Comparison of ENCODE assay signal across 9 cellular contexts in genomic region chrX:115226929-115227328, GRCh38. TPM values are rescaled to one million over a fixed set of nuclear protein-coding genes. Genes with fewer than 3 reads are reported as not detected.
A peak's percentile ranks its signal among the peaks of the same experiment; 100 is the strongest.
DNase-seq lines count a peak whose midpoint lies in the region; ATAC-seq and TF ChIP-seq lines count a peak whose summit lies in the region.
"Had no signal": no experiment of that assay in that cellular context is flagged by ENCODE, and none has a peak within 500 bp of the region (broad histone marks: within the 10 kb centered on the region; RNA-seq: fewer than 3 reads in every experiment).

No MANE protein-coding gene starts in this region.

- DNase-seq in NCI-H1436 (lab: John Stamatoyannopoulos, UW) (peak; percentile 5), NCI-H1436 treated with DMSO at 0.1 percent for 48 hours (lab: John Stamatoyannopoulos, UW) (no peak), NCI-H1930 (lab: John Stamatoyannopoulos, UW) (peak; percentile 25 to 46), choroid plexus epithelial cell (ENCODE audit: low read depth) (peak; percentile 54), renal cortical epithelial cell (ENCODE audit: low read depth) (peak; percentile 29), UCSD-AML1 (lab: John Stamatoyannopoulos, UW; ENCODE audit: unreplicated experiment) (no peak)

- H3K4me3 ChIP-seq in choroid plexus epithelial cell (ENCODE audit: low read depth, low read length) = no peak overlapping the region

- peak; percentile 69 for TF ChIP-seq CTCF in choroid plexus epithelial cell (conservative IDR thresholded peaks at IDR 0.05; ENCODE audit: low read depth, low read length)

- ATAC-seq in GM21423 (IDR thresholded peaks at IDR 0.05; ENCODE audit: unreplicated experiment) (no peak), HG02610 (IDR thresholded peaks at IDR 0.05; ENCODE audit: unreplicated experiment) (no peak)

RNA-seq across cellular contexts. Expression of gene LRCH2, which starts 7.0 kb away (rescaled TPM):
- total RNA-seq in renal cortical epithelial cell = 1.4 and 7.4 TPM in 2 replicates
- total RNA-seq: B cell had no signal

RNA-seq across cellular contexts. Expression of gene RBMXL3, which starts 37.7 kb away (rescaled TPM):
- total RNA-seq in renal cortical epithelial cell = not detected in 2 replicates
- total RNA-seq: B cell had no signal

Comparison
In these comparisons a context has a peak if more than half of its experiments do, and no peak if none do; other contexts are left out.
1. DNase-seq: peak in NCI-H1436 (single experiment), NCI-H1930 (2 of 2), choroid plexus epithelial cell (single experiment) and renal cortical epithelial cell (single experiment); none in NCI-H1436 treated with DMSO at 0.1 percent for 48 hours (single experiment) and UCSD-AML1 (single experiment).